ENCODE assay signal across 15 cellular contexts in the genomic region with DNA sequence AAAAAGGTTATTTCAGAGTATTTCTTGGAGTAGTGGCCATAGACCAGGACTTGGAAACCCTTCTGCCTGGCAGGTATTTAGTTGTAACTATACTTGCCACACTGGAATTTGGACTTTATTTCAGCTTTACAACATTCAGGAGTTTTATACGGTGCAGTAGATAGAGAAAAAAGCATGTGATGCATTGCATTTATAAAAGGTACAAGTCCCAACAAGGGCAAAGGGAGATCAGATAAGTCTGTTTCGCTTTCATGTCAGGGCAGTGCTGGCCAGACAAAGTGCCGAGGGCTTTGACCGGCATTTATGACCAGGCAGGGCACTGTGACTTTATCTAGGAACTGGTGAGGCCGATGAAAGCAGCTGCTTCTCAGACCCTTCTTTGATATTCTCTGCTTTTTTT.
DNase-seq lines count a peak whose midpoint lies in the region; ATAC-seq, FAIRE-seq and TF ChIP-seq lines count a peak whose summit lies in the region.
"Had no signal": no experiment of that assay in that cellular context is flagged by ENCODE, and none has a peak within 500 bp of the region (broad histone marks: within the 10 kb centered on the region; RNA-seq: fewer than 3 reads in every experiment).

No MANE protein-coding gene starts in this region.

- no peak overlapping the region for H3K4me3 ChIP-seq in CD4-positive, CD25-positive, alpha-beta regulatory T cell (ENCODE audit: low read depth, low read length)
- H3K4me3 ChIP-seq in RWPE2 (ENCODE audit: severe bottlenecking) (no peak overlapping the region), kidney (ENCODE audit: low read length in 2 of 2) (peak overlapping the region; percentile 5 to 22), skeletal muscle satellite cell (ENCODE audit: low read length) (no peak overlapping the region)
- no peak overlapping the region for H3K4me3 ChIP-seq in CD4-positive, alpha-beta memory T cell (ENCODE audit: low read length in 2 of 2)

- no peak overlapping the region for H3K4me3 Mint-ChIP-seq in CD4-positive, CD25-positive, alpha-beta regulatory T cell
- H3K4me3 Mint-ChIP-seq in CD4-positive, alpha-beta memory T cell = no peak overlapping the region
- H3K4me3 Mint-ChIP-seq: activated CD8-positive, alpha-beta T cell treated with anti-CD3 and anti-CD28 coated beads for 36 hours; nephron had no signal

- H3K27ac Mint-ChIP-seq in CD4-positive, CD25-positive, alpha-beta regulatory T cell = peak overlapping the region in 2 of 3 donors; percentile 66 to 72
- H3K27ac Mint-ChIP-seq in CD4-positive, alpha-beta memory T cell = peak overlapping the region in 1 of 7 donors; percentile 31
- H3K27ac Mint-ChIP-seq: nephron had no signal

- H3K9me3 ChIP-seq in CD4-positive, CD25-positive, alpha-beta regulatory T cell (ENCODE audit: control insufficient read depth in 2 of 2, low read length in 2 of 2) = no peaks in the 10 kb centered on the region
- H3K9me3 ChIP-seq in RWPE2 (ENCODE audit: severe bottlenecking) = no peaks in the 10 kb centered on the region
- no peaks in the 10 kb centered on the region for H3K9me3 ChIP-seq in kidney (ENCODE audit: control insufficient read depth in 1 of 2, low read length in 2 of 2)
- no peaks in the 10 kb centered on the region for H3K9me3 ChIP-seq in skeletal muscle satellite cell (replicated peaks; ENCODE audit: low read length)
- no peaks in the 10 kb centered on the region for H3K9me3 ChIP-seq in CD4-positive, alpha-beta memory T cell (ENCODE audit: control insufficient read depth in 1 of 2, low read length in 2 of 2)

- no peaks in the 10 kb centered on the region for H3K27me3 ChIP-seq in CD4-positive, CD25-positive, alpha-beta regulatory T cell (ENCODE audit: control insufficient read depth, insufficient read depth, low read length)
- H3K27me3 ChIP-seq in RWPE2 (ENCODE audit: insufficient read depth, poor library complexity, severe bottlenecking) (no peaks in the 10 kb centered on the region), skeletal muscle satellite cell (ENCODE audit: control insufficient read depth, insufficient read depth, low read length) (no peaks in the 10 kb centered on the region)
- no peaks in the 10 kb centered on the region for H3K27me3 ChIP-seq in CD4-positive, alpha-beta memory T cell (ENCODE audit: insufficient read depth, low read length)

- POLR2A ChIA-PET in CD4-positive, alpha-beta memory T cell (lab: Charles Lee; ENCODE audit: partially characterized antibody) = interaction anchor here (1.2 kb wide), 1 partner anchor 61 kb away, joined by 4 read pairs; no protein-coding TSS in a partner anchor

- no peak for FAIRE-seq in kidney (lab: Jason Lieb, UNC)

- DNase-seq in CD4-positive, CD25-positive, alpha-beta regulatory T cell = no peak
- DNase-seq in RWPE2 (ENCODE audit: low spot score) = no peak
- DNase-seq in kidney = no peak
- no peak for DNase-seq in CD4-positive, alpha-beta memory T cell
- DNase-seq in EL = no peak
- DNase-seq: activated CD8-positive, alpha-beta T cell treated with anti-CD3 and anti-CD28 coated beads for 36 hours; effector CD4-positive, alpha-beta T cell; glutamatergic neuron; NCI-H1417; NCI-H446 treated with DMSO at 0.1 percent for 48 hours; RPMI8226 had no signal

- H3K4me2 ChIP-seq in skeletal muscle satellite cell (ENCODE audit: low read length) = peak overlapping the region; percentile 75

- no peaks in the 10 kb centered on the region for H3K9me3 Mint-ChIP-seq in CD4-positive, CD25-positive, alpha-beta regulatory T cell
- H3K9me3 Mint-ChIP-seq in CD4-positive, alpha-beta memory T cell = no peaks in the 10 kb centered on the region
- H3K9me3 Mint-ChIP-seq: activated CD8-positive, alpha-beta T cell treated with anti-CD3 and anti-CD28 coated beads for 36 hours; nephron had no signal

- H3K27me3 Mint-ChIP-seq in CD4-positive, CD25-positive, alpha-beta regulatory T cell = no peaks in the 10 kb centered on the region
- H3K27me3 Mint-ChIP-seq in CD4-positive, alpha-beta memory T cell = peaks cover 1% of the 10 kb centered on the region in 2 donors
- H3K27me3 Mint-ChIP-seq: activated CD8-positive, alpha-beta T cell treated with anti-CD3 and anti-CD28 coated beads for 36 hours had no signal

- intact Hi-C loops in kidney (cut with DNase I) = no loop called here
- intact Hi-C loops in CD4-positive, alpha-beta memory T cell (cut with micrococcal nuclease) = loop anchor here (5.0 kb wide), 2 partner anchors 107 to 147 kb away; a partner anchor contains a TSS

- no peak for ATAC-seq in CD4-positive, CD25-positive, alpha-beta regulatory T cell (ENCODE audit: low read depth in 2 of 2)
- ATAC-seq in RWPE2 (ENCODE audit: low read depth) (0 out of 3 replicates have a peak, but pooled peaks have one; percentile 3), HG02759 (IDR thresholded peaks at IDR 0.05; ENCODE audit: unreplicated experiment) (no peak), GM21529 (IDR thresholded peaks at IDR 0.05; ENCODE audit: unreplicated experiment) (no peak)

- H3K9ac ChIP-seq in kidney (ENCODE audit: low read length in 2 of 2) (no peak overlapping the region), skeletal muscle satellite cell (ENCODE audit: low read depth, low read length) (no peak overlapping the region)

- H3K36me3 ChIP-seq in CD4-positive, CD25-positive, alpha-beta regulatory T cell (ENCODE audit: control insufficient read depth, insufficient read depth, low read length) = no peaks in the 10 kb centered on the region
- H3K36me3 ChIP-seq in RWPE2 (ENCODE audit: low read depth) (no peaks in the 10 kb centered on the region), kidney (ENCODE audit: control insufficient read depth in 1 of 2, insufficient read depth in 2 of 2, low read length in 2 of 2) (no peaks in the 10 kb centered on the region), skeletal muscle satellite cell (ENCODE audit: insufficient read depth, low read length) (no peaks in the 10 kb centered on the region)
- no peaks in the 10 kb centered on the region for H3K36me3 ChIP-seq in CD4-positive, alpha-beta memory T cell (ENCODE audit: insufficient read depth, low read length)

- CTCF ChIA-PET in CD4-positive, alpha-beta memory T cell (lab: Charles Lee; ENCODE audit: partially characterized antibody) = no interaction called here

- peaks cover 5% of the 10 kb centered on the region for H3K36me3 Mint-ChIP-seq in CD4-positive, CD25-positive, alpha-beta regulatory T cell
- H3K36me3 Mint-ChIP-seq in CD4-positive, alpha-beta memory T cell = no peaks in the 10 kb centered on the region

- peaks cover 8 to 10% (median 9%) of the 10 kb centered on the region in 4 donors for H3K4me1 Mint-ChIP-seq in CD4-positive, CD25-positive, alpha-beta regulatory T cell
- H3K4me1 Mint-ChIP-seq in CD4-positive, alpha-beta memory T cell = peaks cover 8 to 9% (median 9%) of the 10 kb centered on the region in 4 donors

- TF ChIP-seq CTCF in RWPE2 (IDR thresholded peaks at IDR 0.05; ENCODE audit: poor library complexity, severe bottlenecking) (no peak), kidney (IDR thresholded peaks at IDR 0.05; ENCODE audit: borderline replicate concordance, extremely low read depth, insufficient read depth) (no peak)

- no peaks in the 10 kb centered on the region for H3K4me1 ChIP-seq in CD4-positive, CD25-positive, alpha-beta regulatory T cell (ENCODE audit: control insufficient read depth, insufficient read depth, low read length, poor library complexity, severe bottlenecking)
- H3K4me1 ChIP-seq in RWPE2 (ENCODE audit: insufficient read depth, poor library complexity, severe bottlenecking) = peaks cover 31% of the 10 kb centered on the region
- peaks cover 11 to 16% of the 10 kb centered on the region in 2 donors for H3K4me1 ChIP-seq in kidney (ENCODE audit: control insufficient read depth in 1 of 2, insufficient read depth in 1 of 2, low read depth in 1 of 2, low read length in 2 of 2)
- H3K4me1 ChIP-seq in skeletal muscle satellite cell (ENCODE audit: control insufficient read depth, insufficient read depth, low read length) = peaks cover 35% of the 10 kb centered on the region
- peaks cover 8% of the 10 kb centered on the region for H3K4me1 ChIP-seq in CD4-positive, alpha-beta memory T cell (ENCODE audit: insufficient read depth, low read length)

- H3K27ac ChIP-seq in CD4-positive, CD25-positive, alpha-beta regulatory T cell (ENCODE audit: insufficient read depth, low read length, poor library complexity, severe bottlenecking) = no peak overlapping the region
- H3K27ac ChIP-seq in RWPE2 (ENCODE audit: poor library complexity, severe bottlenecking) (peak overlapping the region; percentile 93), kidney (ENCODE audit: low read depth in 2 of 2, low read length in 2 of 2) (peak overlapping the region; percentile 75 to 76)
- no peak overlapping the region for H3K27ac ChIP-seq in CD4-positive, alpha-beta memory T cell (ENCODE audit: low read depth, low read length)

Comparison
In these comparisons a context has a peak if more than half of its experiments do, and no peak if none do; other contexts are left out.
1. H3K27ac ChIP-seq: peak in RWPE2 (single experiment) and kidney (2 of 2); none in CD4-positive, CD25-positive, alpha-beta regulatory T cell (single experiment) and CD4-positive, alpha-beta memory T cell (single experiment).
2. H3K4me3 ChIP-seq: peak in kidney (2 of 2); none in CD4-positive, CD25-positive, alpha-beta regulatory T cell (single experiment), RWPE2 (single experiment), skeletal muscle satellite cell (single experiment) and CD4-positive, alpha-beta memory T cell (0 of 2).